ENCODE assay signal across 1 cellular context in genomic region chr11:33027233-33027632, GRCh38.
TF ChIP-seq lines count a peak whose summit lies in the region.

No MANE protein-coding gene starts in this region.

TF ChIP-seq in IMR-90, 13 proteins besides CTCF, POLR2A, EP300 and RAD21:
- TF ChIP-seq MXI1 (IDR thresholded peaks at IDR 0.05; ENCODE audit: borderline replicate concordance, low read depth, low read length) (no peak), CHD1 (IDR thresholded peaks at IDR 0.05; ENCODE audit: low read depth, low read length) (no peak), SMC3 (IDR thresholded peaks at IDR 0.05; ENCODE audit: low read depth, low read length) (no peak), CEBPB (IDR thresholded peaks at IDR 0.05; ENCODE audit: low read depth, low read length) (no peak), ELK1 (IDR thresholded peaks at IDR 0.05; ENCODE audit: borderline replicate concordance, low read depth, low read length) (no peak), RCOR1 (IDR thresholded peaks at IDR 0.05; ENCODE audit: insufficient replicate concordance, low read length) (no peak)
